In the genomic region with DNA sequence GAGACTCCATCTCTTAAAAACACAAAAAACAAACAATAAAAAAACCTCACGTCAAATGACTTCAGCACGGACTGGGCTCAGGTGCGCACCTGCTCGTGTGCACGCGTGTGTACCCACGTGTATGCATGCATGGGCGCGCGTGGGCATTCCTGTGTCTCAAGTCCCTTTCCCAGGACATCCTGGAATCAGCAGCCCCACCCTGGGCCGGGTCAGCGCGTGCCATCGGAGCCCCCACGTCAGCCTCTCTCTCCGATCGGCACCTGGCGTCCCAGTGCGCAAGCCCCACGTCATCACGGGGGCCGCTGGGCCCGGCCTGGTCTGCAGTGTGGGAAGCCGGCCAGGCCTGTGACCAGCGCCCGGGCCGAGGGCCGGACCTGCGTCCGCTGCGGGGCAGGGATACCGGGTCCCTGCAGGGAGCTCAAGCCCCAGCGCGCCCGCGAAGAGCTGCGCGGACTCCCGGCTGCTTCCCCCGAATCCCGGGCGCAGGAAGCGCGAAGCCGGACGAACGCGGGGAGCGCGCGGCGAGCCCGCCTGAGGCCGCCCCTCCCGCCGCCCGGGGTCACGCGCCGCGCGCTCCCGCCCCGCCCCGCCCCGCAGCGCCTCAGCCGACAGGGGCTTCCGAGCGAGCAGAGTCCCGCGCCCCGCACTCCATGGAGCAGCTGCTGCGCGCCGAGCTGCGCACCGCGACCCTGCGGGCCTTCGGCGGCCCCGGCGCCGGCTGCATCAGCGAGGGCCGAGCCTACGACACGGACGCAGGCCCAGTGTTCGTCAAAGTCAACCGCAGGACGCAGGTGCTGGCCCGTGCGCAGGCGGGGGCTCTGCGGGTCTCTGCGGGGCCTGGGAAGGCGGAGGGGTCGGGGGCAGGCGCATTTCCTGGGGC, we compare ENCODE assay signal across 8 cellular contexts. TPM values are rescaled to one million over a fixed set of nuclear protein-coding genes. Genes with fewer than 3 reads are reported as not detected.
DNase-seq lines count a peak whose midpoint lies in the region; ATAC-seq and TF ChIP-seq lines count a peak whose summit lies in the region.

FN3K (plus strand) TSS at position 629 of the 880 bp plus-strand sequence; CDS start at position 651, 22 bp downstream.

- H3K4me1 Mint-ChIP-seq in activated CD8-positive, alpha-beta memory T cell treated with anti-CD3 and anti-CD28 coated beads, Interleukin-2, amount 10 ng/mL, durations not matched to agents 7 days and 5 days, result peaks cover 2% of the 10 kb centered on the region

- peak within 1 kb of the TSS; percentile 87 for H4K8ac ChIP-seq in mesenchymal stem cell (ENCODE audit: low read length)

- no peak within 1 kb of the TSS for H2BK15ac ChIP-seq in mesenchymal stem cell (ENCODE audit: low read depth, poor library complexity, severe bottlenecking)

- H3K36me3 ChIP-seq in mesenchymal stem cell (ENCODE audit: control insufficient read depth in 1 of 2, insufficient read depth in 2 of 2, low read depth in 1 of 2, low read length in 2 of 2), result peaks cover 22 to 32% of the 10 kb centered on the region in 2 experiments

- H3K4me3 ChIP-seq in epithelial cell of proximal tubule (ENCODE audit: low read depth, low read length), result peak within 1 kb of the TSS; percentile 70
- H3K4me3 ChIP-seq in mesenchymal stem cell (ENCODE audit: insufficient read depth in 1 of 2, low read depth in 1 of 2, low read length in 2 of 2), result peak within 1 kb of the TSS; percentile 79 to 86

- H3K27me3 Mint-ChIP-seq in activated CD8-positive, alpha-beta memory T cell treated with anti-CD3 and anti-CD28 coated beads, Interleukin-2, amount 10 ng/mL, durations not matched to agents 7 days and 5 days, result peaks cover 6% of the 10 kb centered on the region

- peak; percentile 34 for DNase-seq in DMS114 treated with DMSO at 0.1 percent for 48 hours (lab: John Stamatoyannopoulos, UW; ENCODE audit: unreplicated experiment)
- peak; percentile 54 for DNase-seq in NCI-H1092 treated with DMSO at 0.1 percent for 48 hours (lab: John Stamatoyannopoulos, UW)
- no peak for DNase-seq in activated CD8-positive, alpha-beta memory T cell treated with anti-CD3 and anti-CD28 coated beads, Interleukin-2, amount 10 ng/mL, durations not matched to agents 7 days and 5 days
- no peak for DNase-seq in epithelial cell of proximal tubule (ENCODE audit: low read depth)
- peak; percentile 79 for DNase-seq in mesenchymal stem cell
- peak in 45 of 49 donors; percentile 36 to 92 (median 76) for DNase-seq in substantia nigra (lab: John Stamatoyannopoulos, UW)

- H3K18ac ChIP-seq in mesenchymal stem cell (ENCODE audit: low read depth in 1 of 2, low read length in 2 of 2), result peak within 1 kb of the TSS; percentile 70 to 72

- H2AFZ ChIP-seq in mesenchymal stem cell (ENCODE audit: low read depth, low read length), result peak within 1 kb of the TSS; percentile 96

- peak within 1 kb of the TSS; percentile 77 for H3K9ac ChIP-seq in mesenchymal stem cell (ENCODE audit: low read length)

- H3K4ac ChIP-seq in mesenchymal stem cell (ENCODE audit: low read depth in 1 of 2, low read length in 2 of 2), result peak within 1 kb of the TSS in 1 of 2 experiments; percentile 76

- CTCF ChIA-PET in activated CD8-positive, alpha-beta memory T cell treated with anti-CD3 and anti-CD28 coated beads, Interleukin-2, amount 10 ng/mL, durations not matched to agents 7 days and 5 days (lab: Charles Lee), result no interaction called here

- peak within 1 kb of the TSS in 1 of 2 experiments; percentile 5 for H3K23ac ChIP-seq in mesenchymal stem cell (ENCODE audit: low read length in 2 of 2)

- no peaks in the 10 kb centered on the region for H3K27me3 ChIP-seq in mesenchymal stem cell (ENCODE audit: control insufficient read depth in 1 of 2, insufficient read depth in 1 of 2, low read length in 2 of 2)

- H2BK120ac ChIP-seq in mesenchymal stem cell (ENCODE audit: low read depth, low read length), result peak within 1 kb of the TSS; percentile 29

- peak within 1 kb of the TSS in 1 of 2 experiments; percentile 95 for H3K14ac ChIP-seq in mesenchymal stem cell (ENCODE audit: low read length in 2 of 2)

- H3K9me3 Mint-ChIP-seq in activated CD8-positive, alpha-beta memory T cell treated with anti-CD3 and anti-CD28 coated beads, Interleukin-2, amount 10 ng/mL, durations not matched to agents 7 days and 5 days (ENCODE audit: low read depth), result peaks cover 8% of the 10 kb centered on the region

- peak within 1 kb of the TSS; percentile 33 for H3K4me3 Mint-ChIP-seq in activated CD8-positive, alpha-beta memory T cell treated with anti-CD3 and anti-CD28 coated beads, Interleukin-2, amount 10 ng/mL, durations not matched to agents 7 days and 5 days

- peaks cover 16% of the 10 kb centered on the region for H3K4me1 ChIP-seq in mesenchymal stem cell (ENCODE audit: control insufficient read depth, insufficient read depth, low read depth, low read length)

- no peak within 1 kb of the TSS for H3K27ac Mint-ChIP-seq in activated CD8-positive, alpha-beta memory T cell treated with anti-CD3 and anti-CD28 coated beads, Interleukin-2, amount 10 ng/mL, durations not matched to agents 7 days and 5 days

- H2BK12ac ChIP-seq in mesenchymal stem cell (ENCODE audit: low read length in 2 of 2), result peak within 1 kb of the TSS in 1 of 2 experiments; percentile 77

- peak; percentile 70 for ATAC-seq in activated CD8-positive, alpha-beta memory T cell treated with anti-CD3 and anti-CD28 coated beads, Interleukin-2, amount 10 ng/mL, durations not matched to agents 7 days and 5 days
- ATAC-seq in GM18907 (IDR thresholded peaks at IDR 0.05; ENCODE audit: unreplicated experiment) (no peak), HG03025 (IDR thresholded peaks at IDR 0.05; ENCODE audit: low FRiP score, unreplicated experiment) (no peak)

- no peak within 1 kb of the TSS for H2BK5ac ChIP-seq in mesenchymal stem cell (ENCODE audit: low read depth, low read length, poor library complexity, severe bottlenecking)

- H3K79me1 ChIP-seq in mesenchymal stem cell (replicated peaks; ENCODE audit: low read length, poor library complexity, severe bottlenecking), result peaks cover 3% of the 10 kb centered on the region

- peak within 1 kb of the TSS; percentile 93 for H3K4me2 ChIP-seq in mesenchymal stem cell (ENCODE audit: low read length, poor library complexity, severe bottlenecking)

- no peak within 1 kb of the TSS for H2AK5ac ChIP-seq in mesenchymal stem cell (ENCODE audit: low read length, severe bottlenecking)

- WGBS in mesenchymal stem cell, result 6% methylated on average over 92 of the region's 101 CpGs

- H3K9me3 ChIP-seq in mesenchymal stem cell (ENCODE audit: control insufficient read depth, low read length), result peaks cover 14% of the 10 kb centered on the region

- H3K36me3 Mint-ChIP-seq in activated CD8-positive, alpha-beta memory T cell treated with anti-CD3 and anti-CD28 coated beads, Interleukin-2, amount 10 ng/mL, durations not matched to agents 7 days and 5 days, result peaks cover 26% of the 10 kb centered on the region

- H3K27ac ChIP-seq in mesenchymal stem cell (ENCODE audit: low read length, poor library complexity, severe bottlenecking), result no peak within 1 kb of the TSS
- H3K27ac ChIP-seq in substantia nigra (ENCODE audit: low read depth, low read length, poor library complexity, severe bottlenecking), result peak within 1 kb of the TSS; percentile 92

- no peak for TF ChIP-seq CTCF in epithelial cell of proximal tubule (conservative IDR thresholded peaks at IDR 0.05; ENCODE audit: low read depth, low read length)

- peak within 1 kb of the TSS; percentile 23 for H4K91ac ChIP-seq in mesenchymal stem cell (ENCODE audit: low read length)

RNA-seq across cellular contexts. Expression of gene FN3K, which starts in this region (rescaled TPM):
- 1 to 10 TPM; 1.2 to 2.7 TPM for total RNA-seq in activated CD8-positive, alpha-beta memory T cell treated with anti-CD3 and anti-CD28 coated beads, Interleukin-2, amount 10 ng/mL, durations not matched to agents 7 days and 5 days
- total RNA-seq in epithelial cell of proximal tubule, result 0.69 and 2.0 TPM in 2 replicates
- 5.0 TPM for polyA plus RNA-seq in mesenchymal stem cell (2013, experiment 1 of 2)
- 5.7 TPM for polyA plus RNA-seq in mesenchymal stem cell (2013, experiment 2 of 2)

Comparison
In these comparisons a context has a peak if more than half of its experiments do, and no peak if none do; other contexts are left out.
1. DNase-seq: peak in DMS114 treated with DMSO at 0.1 percent for 48 hours (single experiment), NCI-H1092 treated with DMSO at 0.1 percent for 48 hours (single experiment), mesenchymal stem cell (single experiment) and substantia nigra (45 of 49); none in activated CD8-positive, alpha-beta memory T cell treated with anti-CD3 and anti-CD28 coated beads, Interleukin-2, amount 10 ng/mL, durations not matched to agents 7 days and 5 days (single experiment) and epithelial cell of proximal tubule (single experiment).